ENCODE assay signal across 9 cellular contexts in genomic region chr4:69830529-69831269, GRCh38. TPM values are rescaled to one million over a fixed set of nuclear protein-coding genes. Genes with fewer than 3 reads are reported as not detected.
DNase-seq lines count a peak whose midpoint lies in the region; ATAC-seq, FAIRE-seq and TF ChIP-seq lines count a peak whose summit lies in the region.
"Had no signal": no experiment of that assay in that cellular context is flagged by ENCODE, and none has a peak within 500 bp of the region (broad histone marks: within the 10 kb centered on the region; RNA-seq: fewer than 3 reads in every experiment).

No MANE protein-coding gene starts in this region.

- no peaks in the 10 kb centered on the region for H3K27me3 Mint-ChIP-seq in activated naive CD4-positive, alpha-beta T cell treated with anti-CD3 and anti-CD28 coated beads, Interleukin-2, amount 10 ng/mL, durations not matched to agents 7 days and 5 days
- H3K27me3 Mint-ChIP-seq in activated T-helper 2 cell treated with anti-CD3 and anti-CD28 coated beads, Interferon-gamma antibody, Interleukin-2, Interleukin-4, amounts not matched to agents 10 μg/mL and 5 μg/mL and 100 μg/mL, durations not matched to agents 14 hours and 24 hours and 36 hours (ENCODE audit: low read depth), result no peaks in the 10 kb centered on the region

- no peak for ATAC-seq in GM18520 (IDR thresholded peaks at IDR 0.05; ENCODE audit: unreplicated experiment)

- FAIRE-seq in small intestine (lab: Jason Lieb, UNC), result no peak

- peak overlapping the region; percentile 27 to 79 for H3K27ac ChIP-seq in small intestine (ENCODE audit: low read depth in 1 of 2, low read length in 1 of 2)

- peaks cover 4% of the 10 kb centered on the region for H3K9me3 Mint-ChIP-seq in activated naive CD4-positive, alpha-beta T cell treated with anti-CD3 and anti-CD28 coated beads, Interleukin-2, amount 10 ng/mL, durations not matched to agents 7 days and 5 days
- H3K9me3 Mint-ChIP-seq in activated T-helper 2 cell treated with anti-CD3 and anti-CD28 coated beads, Interferon-gamma antibody, Interleukin-2, Interleukin-4, amounts not matched to agents 10 μg/mL and 5 μg/mL and 100 μg/mL, durations not matched to agents 14 hours and 24 hours and 36 hours, result no peaks in the 10 kb centered on the region

- CTCF ChIA-PET in activated naive CD4-positive, alpha-beta T cell treated with anti-CD3 and anti-CD28 coated beads, Interleukin-2, amount 10 ng/mL, durations not matched to agents 7 days and 5 days (lab: Charles Lee), result interaction anchor here (0.9 to 1.7 kb wide), 3 partner anchors 74 to 141 kb away, joined by 3 to 4 read pairs (median 4); no protein-coding TSS in a partner anchor

- no peak overlapping the region for H3K4me3 Mint-ChIP-seq in activated naive CD4-positive, alpha-beta T cell treated with anti-CD3 and anti-CD28 coated beads, Interleukin-2, amount 10 ng/mL, durations not matched to agents 7 days and 5 days
- no peak overlapping the region for H3K4me3 Mint-ChIP-seq in activated T-helper 2 cell treated with anti-CD3 and anti-CD28 coated beads, Interferon-gamma antibody, Interleukin-2, Interleukin-4, amounts not matched to agents 10 μg/mL and 5 μg/mL and 100 μg/mL, durations not matched to agents 14 hours and 24 hours and 36 hours (ENCODE audit: low read depth)

- no peak for TF ChIP-seq POLR2A in erythroblast (IDR thresholded peaks at IDR 0.05; ENCODE audit: low read length)

- no peak overlapping the region for H3K27ac Mint-ChIP-seq in activated naive CD4-positive, alpha-beta T cell treated with anti-CD3 and anti-CD28 coated beads, Interleukin-2, amount 10 ng/mL, durations not matched to agents 7 days and 5 days
- no peak overlapping the region for H3K27ac Mint-ChIP-seq in activated T-helper 2 cell treated with anti-CD3 and anti-CD28 coated beads, Interferon-gamma antibody, Interleukin-2, Interleukin-4, amounts not matched to agents 10 μg/mL and 5 μg/mL and 100 μg/mL, durations not matched to agents 14 hours and 24 hours and 36 hours
- H3K27ac Mint-ChIP-seq: CD8-positive, alpha-beta memory T cell had no signal

- H3K4me3 ChIP-seq in small intestine (ENCODE audit: low read depth in 1 of 2, low read length in 2 of 2), result peak overlapping the region in 1 of 2 donors; percentile 52

- no peaks in the 10 kb centered on the region for H3K4me1 ChIP-seq in small intestine (ENCODE audit: control insufficient read depth in 2 of 2, insufficient read depth in 1 of 2, low read depth in 1 of 2, low read length in 1 of 2)

- H3K36me3 Mint-ChIP-seq in activated naive CD4-positive, alpha-beta T cell treated with anti-CD3 and anti-CD28 coated beads, Interleukin-2, amount 10 ng/mL, durations not matched to agents 7 days and 5 days, result no peaks in the 10 kb centered on the region
- no peaks in the 10 kb centered on the region for H3K36me3 Mint-ChIP-seq in activated T-helper 2 cell treated with anti-CD3 and anti-CD28 coated beads, Interferon-gamma antibody, Interleukin-2, Interleukin-4, amounts not matched to agents 10 μg/mL and 5 μg/mL and 100 μg/mL, durations not matched to agents 14 hours and 24 hours and 36 hours (ENCODE audit: low read depth)
- H3K36me3 Mint-ChIP-seq: CD8-positive, alpha-beta memory T cell had no signal

- no peaks in the 10 kb centered on the region for H3K36me3 ChIP-seq in small intestine (ENCODE audit: control insufficient read depth in 2 of 2, insufficient read depth in 2 of 2, low read length in 2 of 2)

- WGBS in small intestine, 3 donors, result 5 to 45% (median 28%) methylated on average over 6 of the region's 6 CpGs

- intact Hi-C loops in activated T-helper 2 cell treated with anti-CD3 and anti-CD28 coated beads, Interferon-gamma antibody, Interleukin-2, Interleukin-4, amounts not matched to agents 10 μg/mL and 5 μg/mL and 100 μg/mL, durations not matched to agents 14 hours and 24 hours and 36 hours (cut with micrococcal nuclease), result no loop called here

- H3K27me3 ChIP-seq in small intestine (ENCODE audit: control insufficient read depth in 2 of 2, insufficient read depth in 2 of 2, low read length in 2 of 2), result no peaks in the 10 kb centered on the region

- H3K4me1 Mint-ChIP-seq in activated naive CD4-positive, alpha-beta T cell treated with anti-CD3 and anti-CD28 coated beads, Interleukin-2, amount 10 ng/mL, durations not matched to agents 7 days and 5 days, result peaks cover 15% of the 10 kb centered on the region
- peaks cover 7% of the 10 kb centered on the region for H3K4me1 Mint-ChIP-seq in activated T-helper 2 cell treated with anti-CD3 and anti-CD28 coated beads, Interferon-gamma antibody, Interleukin-2, Interleukin-4, amounts not matched to agents 10 μg/mL and 5 μg/mL and 100 μg/mL, durations not matched to agents 14 hours and 24 hours and 36 hours (ENCODE audit: low read depth)

- no peaks in the 10 kb centered on the region for H3K9me3 ChIP-seq in small intestine (ENCODE audit: control insufficient read depth, low read depth)

- DNase-seq in activated naive CD4-positive, alpha-beta T cell treated with anti-CD3 and anti-CD28 coated beads, Interleukin-2, amount 10 ng/mL, durations not matched to agents 7 days and 5 days, result peak; percentile 24
- DNase-seq in activated naive CD4-positive, alpha-beta T cell treated with Interleukin-2 at 50 U/mL for 16 hours, result no peak
- DNase-seq in NCI-H2029 (lab: John Stamatoyannopoulos, UW) (peak; percentile 89), erythroblast (lab: John Stamatoyannopoulos, UW) (peak; percentile 7 to 14), small intestine (peak; percentile 82), OCI-M2 (lab: John Stamatoyannopoulos, UW; ENCODE audit: unreplicated experiment) (no peak)
- DNase-seq in activated T-helper 2 cell treated with anti-CD3 and anti-CD28 coated beads, Interferon-gamma antibody, Interleukin-2, Interleukin-4, amounts not matched to agents 10 μg/mL and 5 μg/mL and 100 μg/mL, durations not matched to agents 14 hours and 24 hours and 36 hours (ENCODE audit: low spot score), result no peak

RNA-seq across cellular contexts. Expression of gene SULT1E1, which starts 29.2 kb away (rescaled TPM):
- 10 to 100 TPM; 13.2 to 28.0 (median 14.8) TPM for polyA plus RNA-seq in small intestine
- not detected in 2 replicates for total RNA-seq in activated T-helper 2 cell treated with anti-CD3 and anti-CD28 coated beads, Interferon-gamma antibody, Interleukin-2, Interleukin-4, amounts not matched to agents 10 μg/mL and 5 μg/mL and 100 μg/mL, durations not matched to agents 14 hours and 24 hours and 36 hours
- total RNA-seq: CD8-positive, alpha-beta memory T cell had no signal
- polyA plus RNA-seq: CD8-positive, alpha-beta memory T cell had no signal

Comparison
In these comparisons a context has a peak if more than half of its experiments do, and no peak if none do; other contexts are left out.
1. DNase-seq: peak in activated naive CD4-positive, alpha-beta T cell treated with anti-CD3 and anti-CD28 coated beads, Interleukin-2, amount 10 ng/mL, durations not matched to agents 7 days and 5 days (single experiment), NCI-H2029 (single experiment), erythroblast (2 of 2) and small intestine (single experiment); none in activated naive CD4-positive, alpha-beta T cell treated with Interleukin-2 at 50 U/mL for 16 hours (single experiment), OCI-M2 (single experiment) and activated T-helper 2 cell treated with anti-CD3 and anti-CD28 coated beads, Interferon-gamma antibody, Interleukin-2, Interleukin-4, amounts not matched to agents 10 μg/mL and 5 μg/mL and 100 μg/mL, durations not matched to agents 14 hours and 24 hours and 36 hours (single experiment).